Comparison of ENCODE assay signal across 14 cellular contexts in the genomic region with DNA sequence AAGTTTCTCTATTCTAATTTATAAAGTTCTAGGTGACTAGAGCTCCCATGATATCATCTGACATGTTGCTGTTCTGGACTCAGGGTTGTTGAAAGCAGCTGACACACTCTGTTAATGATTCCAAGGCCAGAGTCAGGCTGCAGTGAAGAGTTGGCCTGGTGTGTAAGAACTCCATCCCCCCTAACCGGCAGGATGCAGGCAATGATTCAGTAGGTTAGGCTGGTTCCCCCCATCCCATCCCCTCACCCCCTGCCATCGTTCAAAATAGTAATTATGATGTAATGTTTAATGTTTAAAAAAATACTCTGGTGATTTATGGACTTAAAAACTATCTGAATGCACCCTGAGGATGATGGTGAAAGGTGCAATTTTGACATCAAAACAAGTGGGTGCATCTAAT. TPM values are rescaled to one million over a fixed set of nuclear protein-coding genes. Genes with fewer than 3 reads are reported as not detected.
DNase-seq lines count a peak whose midpoint lies in the region; ATAC-seq and TF ChIP-seq lines count a peak whose summit lies in the region.
"Had no signal": no experiment of that assay in that cellular context is flagged by ENCODE, and none has a peak within 500 bp of the region (broad histone marks: within the 10 kb centered on the region; RNA-seq: fewer than 3 reads in every experiment).

No MANE protein-coding gene starts in this region.

- H3K27me3 Mint-ChIP-seq in nephron (ENCODE audit: low read depth), result peaks cover 46% of the 10 kb centered on the region
- peaks cover 6 to 15% (median 8%) of the 10 kb centered on the region in 3 donors for H3K27me3 Mint-ChIP-seq in immature natural killer cell (ENCODE audit: low read depth in 3 of 3)

- TF ChIP-seq CTCF in nephron (IDR thresholded peaks at IDR 0.05; ENCODE audit: unreplicated experiment in 3 of 3), result no peak

- peak; percentile 67 for ATAC-seq in GM19043 (IDR thresholded peaks at IDR 0.05; ENCODE audit: low read depth, unreplicated experiment)
- ATAC-seq in HG02981 (IDR thresholded peaks at IDR 0.05; ENCODE audit: unreplicated experiment), result peak; percentile 71
- ATAC-seq: activated CD4-positive, CD25-positive, alpha-beta regulatory T cell treated with anti-CD3 and anti-CD28 coated beads, Interleukin-2, amount 50 U/mL, for 24 hours had no signal

- H3K36me3 Mint-ChIP-seq in nephron (ENCODE audit: low read depth) (no peaks in the 10 kb centered on the region), immature natural killer cell (peaks cover 0 to 4% (median 0%) of the 10 kb centered on the region in 3 donors)
- H3K36me3 Mint-ChIP-seq: CD4-positive, CD25-positive, alpha-beta regulatory T cell had no signal

- DNase-seq in SK-N-DZ (ENCODE audit: low spot score) (peak; percentile 28), superior temporal gyrus (ENCODE audit: extremely low spot score) (no peak), hippocampal formation (lab: John Stamatoyannopoulos, UW) (no peak), immature natural killer cell (no peak), NCI-H1694 (lab: John Stamatoyannopoulos, UW) (no peak)
- DNase-seq: amygdala; CD4-positive, CD25-positive, alpha-beta regulatory T cell; NCI-H774; sigmoid colon had no signal

- H3K4me1 Mint-ChIP-seq in nephron, result peaks cover 10% of the 10 kb centered on the region
- peaks cover 0 to 3% of the 10 kb centered on the region in 2 donors for H3K4me1 Mint-ChIP-seq in immature natural killer cell

- H3K4me3 Mint-ChIP-seq in nephron (peak overlapping the region in 1 of 3 experiments; percentile 21), immature natural killer cell (no peak overlapping the region)
- H3K4me3 Mint-ChIP-seq: CD4-positive, CD25-positive, alpha-beta regulatory T cell; dendritic cell treated with granulocyte-macrophage colony-stimulating factor and Interleukin-4, amounts not matched to agents 40 ng/mL and 50 ng/mL, for 4 days had no signal

- H3K9me3 Mint-ChIP-seq in nephron (no peaks in the 10 kb centered on the region), immature natural killer cell (no peaks in the 10 kb centered on the region)
- H3K9me3 Mint-ChIP-seq: dendritic cell treated with granulocyte-macrophage colony-stimulating factor and Interleukin-4, amounts not matched to agents 40 ng/mL and 50 ng/mL, for 4 days had no signal

- H3K27ac Mint-ChIP-seq in nephron (peak overlapping the region in 2 of 3 experiments; percentile 58 to 90), immature natural killer cell (no peak overlapping the region)
- H3K27ac Mint-ChIP-seq: CD4-positive, CD25-positive, alpha-beta regulatory T cell; dendritic cell treated with granulocyte-macrophage colony-stimulating factor and Interleukin-4, amounts not matched to agents 40 ng/mL and 50 ng/mL, for 4 days had no signal

RNA-seq across cellular contexts. Expression of a gene that starts 4.6 kb away (rescaled TPM):
- 3.0 and 3.1 TPM in 2 replicates for polyA plus RNA-seq in SK-N-DZ (2014; cell fraction: cytosol; rRNA removed)
- polyA plus RNA-seq in SK-N-DZ (2014; cell fraction: nucleus; rRNA removed), result 1.8 and 2.2 TPM in 2 replicates
- not detected for polyA plus RNA-seq in immature natural killer cell
- polyA plus RNA-seq: sigmoid colon had no signal

Comparison
In these comparisons a context has a peak if more than half of its experiments do, and no peak if none do; other contexts are left out.
1. H3K27ac Mint-ChIP-seq: peak in nephron (2 of 3); none in immature natural killer cell (0 of 6).